1 cellular context compared by ENCODE assay signal in genomic region chr11:31383116-31383515, GRCh38.
TF ChIP-seq lines count a peak whose summit lies in the region.

No MANE protein-coding gene starts in this region.

TF ChIP-seq in GM23338, 12 proteins besides CTCF, POLR2A, EP300 and RAD21 (continued from another document):
- TF ChIP-seq, protein P1, sequence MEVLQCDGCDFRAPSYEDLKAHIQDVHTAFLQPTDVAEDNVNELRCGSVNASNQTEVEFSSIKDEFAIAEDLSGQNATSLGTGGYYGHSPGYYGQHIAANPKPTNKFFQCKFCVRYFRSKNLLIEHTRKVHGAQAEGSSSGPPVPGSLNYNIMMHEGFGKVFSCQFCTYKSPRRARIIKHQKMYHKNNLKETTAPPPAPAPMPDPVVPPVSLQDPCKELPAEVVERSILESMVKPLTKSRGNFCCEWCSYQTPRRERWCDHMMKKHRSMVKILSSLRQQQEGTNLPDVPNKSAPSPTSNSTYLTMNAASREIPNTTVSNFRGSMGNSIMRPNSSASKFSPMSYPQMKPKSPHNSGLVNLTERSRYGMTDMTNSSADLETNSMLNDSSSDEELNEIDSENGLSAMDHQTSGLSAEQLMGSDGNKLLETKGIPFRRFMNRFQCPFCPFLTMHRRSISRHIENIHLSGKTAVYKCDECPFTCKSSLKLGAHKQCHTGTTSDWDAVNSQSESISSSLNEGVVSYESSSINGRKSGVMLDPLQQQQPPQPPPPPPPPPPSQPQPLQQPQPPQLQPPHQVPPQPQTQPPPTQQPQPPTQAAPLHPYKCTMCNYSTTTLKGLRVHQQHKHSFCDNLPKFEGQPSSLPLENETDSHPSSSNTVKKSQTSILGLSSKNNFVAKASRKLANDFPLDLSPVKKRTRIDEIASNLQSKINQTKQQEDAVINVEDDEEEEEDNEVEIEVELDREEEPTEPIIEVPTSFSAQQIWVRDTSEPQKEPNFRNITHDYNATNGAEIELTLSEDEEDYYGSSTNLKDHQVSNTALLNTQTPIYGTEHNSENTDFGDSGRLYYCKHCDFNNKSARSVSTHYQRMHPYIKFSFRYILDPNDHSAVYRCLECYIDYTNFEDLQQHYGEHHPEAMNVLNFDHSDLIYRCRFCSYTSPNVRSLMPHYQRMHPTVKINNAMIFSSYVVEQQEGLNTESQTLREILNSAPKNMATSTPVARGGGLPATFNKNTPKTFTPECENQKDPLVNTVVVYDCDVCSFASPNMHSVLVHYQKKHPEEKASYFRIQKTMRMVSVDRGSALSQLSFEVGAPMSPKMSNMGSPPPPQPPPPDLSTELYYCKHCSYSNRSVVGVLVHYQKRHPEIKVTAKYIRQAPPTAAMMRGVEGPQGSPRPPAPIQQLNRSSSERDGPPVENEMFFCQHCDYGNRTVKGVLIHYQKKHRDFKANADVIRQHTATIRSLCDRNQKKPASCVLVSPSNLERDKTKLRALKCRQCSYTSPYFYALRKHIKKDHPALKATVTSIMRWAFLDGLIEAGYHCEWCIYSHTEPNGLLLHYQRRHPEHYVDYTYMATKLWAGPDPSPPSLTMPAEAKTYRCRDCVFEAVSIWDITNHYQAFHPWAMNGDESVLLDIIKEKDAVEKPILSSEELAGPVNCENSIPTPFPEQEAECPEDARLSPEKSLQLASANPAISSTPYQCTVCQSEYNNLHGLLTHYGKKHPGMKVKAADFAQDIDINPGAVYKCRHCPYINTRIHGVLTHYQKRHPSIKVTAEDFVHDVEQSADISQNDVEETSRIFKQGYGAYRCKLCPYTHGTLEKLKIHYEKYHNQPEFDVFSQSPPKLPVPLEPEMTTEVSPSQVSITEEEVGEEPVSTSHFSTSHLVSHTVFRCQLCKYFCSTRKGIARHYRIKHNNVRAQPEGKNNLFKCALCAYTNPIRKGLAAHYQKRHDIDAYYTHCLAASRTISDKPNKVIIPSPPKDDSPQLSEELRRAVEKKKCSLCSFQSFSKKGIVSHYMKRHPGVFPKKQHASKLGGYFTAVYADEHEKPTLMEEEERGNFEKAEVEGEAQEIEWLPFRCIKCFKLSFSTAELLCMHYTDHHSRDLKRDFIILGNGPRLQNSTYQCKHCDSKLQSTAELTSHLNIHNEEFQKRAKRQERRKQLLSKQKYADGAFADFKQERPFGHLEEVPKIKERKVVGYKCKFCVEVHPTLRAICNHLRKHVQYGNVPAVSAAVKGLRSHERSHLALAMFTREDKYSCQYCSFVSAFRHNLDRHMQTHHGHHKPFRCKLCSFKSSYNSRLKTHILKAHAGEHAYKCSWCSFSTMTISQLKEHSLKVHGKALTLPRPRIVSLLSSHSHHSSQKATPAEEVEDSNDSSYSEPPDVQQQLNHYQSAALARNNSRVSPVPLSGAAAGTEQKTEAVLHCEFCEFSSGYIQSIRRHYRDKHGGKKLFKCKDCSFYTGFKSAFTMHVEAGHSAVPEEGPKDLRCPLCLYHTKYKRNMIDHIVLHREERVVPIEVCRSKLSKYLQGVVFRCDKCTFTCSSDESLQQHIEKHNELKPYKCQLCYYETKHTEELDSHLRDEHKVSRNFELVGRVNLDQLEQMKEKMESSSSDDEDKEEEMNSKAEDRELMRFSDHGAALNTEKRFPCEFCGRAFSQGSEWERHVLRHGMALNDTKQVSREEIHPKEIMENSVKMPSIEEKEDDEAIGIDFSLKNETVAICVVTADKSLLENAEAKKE (CRISPR knock-in tag; IDR thresholded peaks at IDR 0.05), result no peak
- TF ChIP-seq JUNB (IDR thresholded peaks at IDR 0.05; ENCODE audit: unreplicated experiment), result no peak
- no peak for TF ChIP-seq EZH2 (IDR thresholded peaks at IDR 0.05; ENCODE audit: low read depth, unreplicated experiment)
- TF ChIP-seq EZH2phosphoT487 (IDR thresholded peaks at IDR 0.05; ENCODE audit: unreplicated experiment), result no peak
- no peak for TF ChIP-seq REST (IDR thresholded peaks at IDR 0.05; ENCODE audit: unreplicated experiment)
- no peak for TF ChIP-seq ZNF114 (CRISPR knock-in tag; IDR thresholded peaks at IDR 0.05)
- no peak for TF ChIP-seq POLR2AphosphoS5 (IDR thresholded peaks at IDR 0.05; ENCODE audit: low read depth)
TF ChIP-seq in GM23338: peak in this region for 0.
